ENCODE assay signal across 26 cellular contexts in genomic region chr12:65972149-65972548, GRCh38.
"Had no signal": no experiment of that assay in that cellular context is flagged by ENCODE, and none has a peak within 500 bp of the region (broad histone marks: within the 10 kb centered on the region; RNA-seq: fewer than 3 reads in every experiment).

No MANE protein-coding gene starts in this region.

- H3K4me2 ChIP-seq: hepatocyte had no signal

- H3K36me3 ChIP-seq: colonic mucosa, gastroesophageal sphincter, heart left ventricle, ovary, suprapubic skin, transverse colon had no signal

- H3K9me3 ChIP-seq: colonic mucosa, ovary, psoas muscle, suprapubic skin had no signal

- H3K27me3 ChIP-seq: colonic mucosa, foreskin keratinocyte, hepatocyte, ovary, suprapubic skin, transverse colon had no signal

- H2AFZ ChIP-seq: hepatocyte had no signal

- H3K79me2 ChIP-seq: hepatocyte had no signal

- H3K4me3 ChIP-seq: colonic mucosa, gastroesophageal sphincter, heart left ventricle, hepatocyte, ovary, psoas muscle, skin epidermis, suprapubic skin, transverse colon had no signal

- ATAC-seq: esophagus mucosa; foreskin keratinocyte; gastroesophageal sphincter; heart left ventricle; left lobe of liver; naive thymus-derived CD4-positive, alpha-beta T cell; psoas muscle; right cardiac atrium; stimulated activated naive CD8-positive, alpha-beta T cell treated with anti-CD3 and anti-CD28 coated beads, Interleukin-15, amount 100 ng/mL, for 72 hours had no signal

- H3K4me1 ChIP-seq: colonic mucosa, foreskin keratinocyte, gastroesophageal sphincter, heart left ventricle, psoas muscle, suprapubic skin, transverse colon had no signal

- DNase-seq: colonic mucosa; effector CD8-positive, alpha-beta T cell; endodermal cell; foreskin keratinocyte; heart left ventricle; kidney; mesendoderm; midbrain; naive thymus-derived CD4-positive, alpha-beta T cell; occipital lobe; ovary; posterior cingulate gyrus; psoas muscle; right cardiac atrium; stimulated activated CD4-positive, alpha-beta T cell treated with anti-CD3 and anti-CD28 coated beads, Interleukin-15, amount 100 ng/mL, for 24 hours; stimulated activated CD4-positive, alpha-beta T cell treated with anti-CD3 and anti-CD28 coated beads, Interleukin-2, amount 100 ng/mL, for 48 hours; stimulated activated naive CD4-positive, alpha-beta T cell; stimulated activated naive CD8-positive, alpha-beta T cell treated with anti-CD3 and anti-CD28 coated beads, Interleukin-15, amount 100 ng/mL, for 72 hours; transverse colon had no signal

- H3K27ac ChIP-seq: colonic mucosa, epithelial cell of prostate, foreskin keratinocyte, gastroesophageal sphincter, heart left ventricle, hepatocyte, ovary, psoas muscle, skin epidermis, suprapubic skin, transverse colon had no signal
